In the genomic region with DNA sequence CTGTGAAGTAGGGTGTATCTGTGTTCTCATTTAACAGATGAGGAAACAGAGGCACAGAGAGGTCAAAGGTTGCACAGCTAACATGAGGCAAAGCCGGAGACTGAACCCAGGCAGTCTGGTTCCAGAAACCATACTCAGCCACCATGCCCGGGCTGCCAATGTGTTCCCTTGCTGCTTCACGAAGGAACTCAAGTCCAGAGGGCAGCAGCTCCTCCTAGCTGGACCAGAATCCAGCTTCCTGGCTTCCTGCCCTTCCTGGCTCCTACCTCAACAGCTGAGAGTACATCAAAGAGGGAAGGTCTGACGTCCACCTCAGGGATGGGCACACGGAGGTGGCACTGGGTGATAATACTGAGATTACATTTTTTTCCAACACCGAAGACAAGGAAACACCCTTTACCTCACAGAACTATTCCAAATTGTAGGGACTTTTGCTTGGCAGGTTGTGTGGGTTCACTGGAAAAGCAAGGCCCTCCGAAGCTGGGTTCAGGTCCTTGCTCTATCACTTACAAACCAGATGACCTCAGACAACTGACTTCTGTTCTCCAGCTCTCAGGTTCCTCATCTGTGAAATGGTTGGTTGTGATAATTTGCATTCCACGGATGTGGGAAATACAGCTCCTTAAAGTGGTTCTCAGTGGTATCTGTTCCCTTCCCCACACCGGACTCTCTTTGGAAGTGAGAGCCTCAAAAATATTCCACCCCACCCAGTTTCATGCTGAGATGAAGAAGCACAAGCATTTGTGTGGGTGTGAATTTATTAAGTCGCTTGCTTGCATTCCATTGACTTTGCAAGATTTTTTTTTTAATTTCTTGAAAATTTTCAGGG, we compare ENCODE assay signal across 11 cellular contexts.
DNase-seq lines count a peak whose midpoint lies in the region; ATAC-seq and TF ChIP-seq lines count a peak whose summit lies in the region.
"Had no signal": no experiment of that assay in that cellular context is flagged by ENCODE, and none has a peak within 500 bp of the region (broad histone marks: within the 10 kb centered on the region; RNA-seq: fewer than 3 reads in every experiment).

No MANE protein-coding gene starts in this region.

- H3K36me3 ChIP-seq in brain microvascular endothelial cell (replicated peaks) (no peaks in the 10 kb centered on the region), sigmoid colon (no peaks in the 10 kb centered on the region)
- H3K36me3 ChIP-seq: upper lobe of left lung had no signal

- no peaks in the 10 kb centered on the region for H3K9me3 ChIP-seq in sigmoid colon
- H3K9me3 ChIP-seq: upper lobe of left lung had no signal

- TF ChIP-seq POLR2A in sigmoid colon (IDR thresholded peaks at IDR 0.05): no peak

- 43 to 69% methylated on average over 10 of the region's 10 CpGs for WGBS in sigmoid colon, 2 donors

- DNase-seq in AG04449 (ENCODE audit: low read depth, low spot score): peak; percentile 12
- no peak for DNase-seq in brain microvascular endothelial cell
- DNase-seq in mucosa of gallbladder (ENCODE audit: low spot score): peak; percentile 67
- no peak for DNase-seq in sigmoid colon
- DNase-seq in NCI-H510A (lab: John Stamatoyannopoulos, UW): no peak
- DNase-seq: activated CD8-positive, alpha-beta memory T cell treated with anti-CD3 and anti-CD28 coated beads, Interleukin-2, amount 50 U/mL, for 48 hours; effector CD8-positive, alpha-beta T cell had no signal

- CTCF ChIA-PET in AG04449 (lab: Yijun Ruan, JAX): interaction anchor here (1.2 kb wide), 1 partner anchor 9 kb away, joined by 3 read pairs; no protein-coding TSS in a partner anchor

- H3K4me1 ChIP-seq in sigmoid colon: peaks cover 0 to 8% (median 3%) of the 10 kb centered on the region in 4 donors

- H3K27me3 ChIP-seq in brain microvascular endothelial cell (replicated peaks) (peaks cover 9% of the 10 kb centered on the region), sigmoid colon (no peaks in the 10 kb centered on the region)
- H3K27me3 ChIP-seq: upper lobe of left lung had no signal

- intact Hi-C loops in sigmoid colon (cut with DNase I): no loop called here

- in situ Hi-C loops in brain microvascular endothelial cell (cut with HindIII; ENCODE audit: low pct_ligation_motif_present, low sequenced_read_pairs): no loop called here

- no peak for TF ChIP-seq EP300 in sigmoid colon (IDR thresholded peaks at IDR 0.05)

- POLR2A ChIA-PET in AG04449 (lab: Yijun Ruan, JAX): no interaction called here

- no peak overlapping the region for H3K27ac ChIP-seq in brain microvascular endothelial cell
- H3K27ac ChIP-seq in sigmoid colon: no peak overlapping the region
- H3K27ac ChIP-seq: upper lobe of left lung had no signal

- H3K4me3 ChIP-seq in AG04449 (ENCODE audit: low read depth, low read length): no peak overlapping the region
- H3K4me3 ChIP-seq in brain microvascular endothelial cell (ENCODE audit: low read depth, low read length): no peak overlapping the region
- H3K4me3 ChIP-seq in sigmoid colon: no peak overlapping the region
- H3K4me3 ChIP-seq: upper lobe of left lung had no signal

- no peak for TF ChIP-seq CTCF in AG04449 (IDR thresholded peaks at IDR 0.05; ENCODE audit: insufficient read depth, low read length, missing control alignments)
- TF ChIP-seq CTCF in brain microvascular endothelial cell (IDR thresholded peaks at IDR 0.05; ENCODE audit: low read depth, low read length, missing control alignments): peak; percentile 18
- no peak for TF ChIP-seq CTCF in sigmoid colon (IDR thresholded peaks at IDR 0.05)

- peak; percentile 57 for ATAC-seq in GM21717 (IDR thresholded peaks at IDR 0.05; ENCODE audit: unreplicated experiment)
- no peak for ATAC-seq in HG03442 (IDR thresholded peaks at IDR 0.05; ENCODE audit: unreplicated experiment)
- ATAC-seq in HG03354 (IDR thresholded peaks at IDR 0.05; ENCODE audit: poor library complexity, severe bottlenecking, unreplicated experiment): no peak

Comparison
In these comparisons a context has a peak if more than half of its experiments do, and no peak if none do; other contexts are left out.
1. DNase-seq: peak in AG04449 (single experiment) and mucosa of gallbladder (single experiment); none in brain microvascular endothelial cell (single experiment), sigmoid colon (single experiment) and NCI-H510A (single experiment).